8 cellular contexts compared by ENCODE assay signal in the genomic region with DNA sequence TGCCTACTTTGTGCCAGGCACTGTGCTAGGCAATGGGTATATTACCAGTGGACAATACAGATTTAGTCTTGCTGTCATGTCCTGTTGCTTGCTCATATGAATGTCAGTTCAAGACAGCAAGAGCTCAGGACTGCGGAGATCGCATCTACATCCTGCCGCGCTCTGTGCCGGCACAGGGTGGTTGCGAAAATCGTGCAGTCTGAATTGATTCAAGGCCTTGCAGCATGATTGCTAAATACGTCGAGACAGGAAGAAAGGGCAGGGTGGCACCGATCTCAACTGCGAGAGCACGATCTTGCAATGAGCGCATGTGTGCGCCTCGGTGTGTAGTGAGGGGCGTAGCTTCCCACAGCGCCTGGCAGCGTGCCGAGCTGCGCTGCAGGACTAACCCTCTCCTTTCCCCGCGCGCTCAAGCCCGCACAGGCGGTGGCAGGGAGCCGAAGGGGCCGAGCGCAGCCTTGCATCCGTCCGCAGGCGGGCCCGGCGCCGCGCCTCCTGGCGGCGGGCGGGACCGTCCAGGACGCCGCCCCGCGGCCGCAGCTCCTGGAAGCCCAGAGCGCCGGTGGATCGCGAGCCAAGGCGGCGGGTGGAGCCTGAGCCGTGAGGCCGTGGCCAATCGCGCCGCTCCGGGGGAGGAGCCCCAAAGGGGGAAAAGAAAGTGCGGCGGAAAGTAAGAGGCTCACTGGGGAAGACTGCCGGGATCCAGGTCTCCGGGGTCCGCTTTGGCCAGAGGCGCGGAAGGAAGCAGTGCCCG. TPM values are rescaled to one million over a fixed set of nuclear protein-coding genes. Genes with fewer than 3 reads are reported as not detected.
DNase-seq lines count a peak whose midpoint lies in the region; ATAC-seq and TF ChIP-seq lines count a peak whose summit lies in the region.

A gene with protein sequence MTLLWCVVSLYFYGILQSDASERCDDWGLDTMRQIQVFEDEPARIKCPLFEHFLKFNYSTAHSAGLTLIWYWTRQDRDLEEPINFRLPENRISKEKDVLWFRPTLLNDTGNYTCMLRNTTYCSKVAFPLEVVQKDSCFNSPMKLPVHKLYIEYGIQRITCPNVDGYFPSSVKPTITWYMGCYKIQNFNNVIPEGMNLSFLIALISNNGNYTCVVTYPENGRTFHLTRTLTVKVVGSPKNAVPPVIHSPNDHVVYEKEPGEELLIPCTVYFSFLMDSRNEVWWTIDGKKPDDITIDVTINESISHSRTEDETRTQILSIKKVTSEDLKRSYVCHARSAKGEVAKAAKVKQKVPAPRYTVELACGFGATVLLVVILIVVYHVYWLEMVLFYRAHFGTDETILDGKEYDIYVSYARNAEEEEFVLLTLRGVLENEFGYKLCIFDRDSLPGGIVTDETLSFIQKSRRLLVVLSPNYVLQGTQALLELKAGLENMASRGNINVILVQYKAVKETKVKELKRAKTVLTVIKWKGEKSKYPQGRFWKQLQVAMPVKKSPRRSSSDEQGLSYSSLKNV (plus strand): TSS at position 677 of the 754 bp plus-strand sequence. CDS start 50,205 bp downstream, outside the sequence.

- DNase-seq in DMS53 (lab: John Stamatoyannopoulos, UW) (peak; percentile 93), RPMI7951 (ENCODE audit: low read depth) (peak; percentile 92), fibroblast of lung (ENCODE audit: low read depth in 2 of 2) (peak; percentile 88 to 95), natural killer cell (peak; percentile 70)
- DNase-seq in activated T-helper 1 cell treated with anti-CD3 and anti-CD28 coated beads, Interleukin-2, amount 50 U/mL, for 16 hours (ENCODE audit: low read depth in 1 of 2, low spot score in 1 of 2) = peak; percentile 65 to 78
- DNase-seq in stimulated activated naive CD4-positive, alpha-beta T cell (lab: John Stamatoyannopoulos, UW) = peak; percentile 79 to 97 (median 90)

- no peaks in the 10 kb centered on the region for H3K36me3 ChIP-seq in fibroblast of lung (ENCODE audit: control insufficient read depth, insufficient read depth, low read length)

- peak within 1 kb of the TSS; percentile 61 for H3K9ac ChIP-seq in fibroblast of lung (ENCODE audit: insufficient read depth, low read length)

- H3K27me3 Mint-ChIP-seq in IgD-negative memory B cell (peaks cover 4% of the 10 kb centered on the region), natural killer cell (ENCODE audit: low read depth in 2 of 2) (no peaks in the 10 kb centered on the region)

- ATAC-seq in GM21576 (IDR thresholded peaks at IDR 0.05; ENCODE audit: unreplicated experiment) (peak; percentile 99), natural killer cell (peak; percentile 86 to 95 (median 88))

- H3K27me3 ChIP-seq in fibroblast of lung (ENCODE audit: control insufficient read depth, insufficient read depth, low read length) = no peaks in the 10 kb centered on the region

- H3K27ac Mint-ChIP-seq in IgD-negative memory B cell (peak within 1 kb of the TSS; percentile 77 to 95 (median 92)), natural killer cell (peak within 1 kb of the TSS; percentile 82 to 83)

- peak within 1 kb of the TSS; percentile 97 for H2AFZ ChIP-seq in fibroblast of lung (ENCODE audit: low read length)

- H3K4me1 ChIP-seq in fibroblast of lung (ENCODE audit: control insufficient read depth, extremely low read depth, insufficient read depth, low read length) = peaks cover 6% of the 10 kb centered on the region

- intact Hi-C loops in natural killer cell (cut with micrococcal nuclease) = no loop called here

- H3K9me3 ChIP-seq in fibroblast of lung (ENCODE audit: control insufficient read depth, insufficient read depth, low read depth, low read length) = no peaks in the 10 kb centered on the region

- peaks cover 3% of the 10 kb centered on the region for H3K79me2 ChIP-seq in fibroblast of lung (ENCODE audit: control insufficient read depth, insufficient read depth, low read length)

- H3K4me3 Mint-ChIP-seq in IgD-negative memory B cell (peak within 1 kb of the TSS; percentile 79 to 97 (median 95)), natural killer cell (peak within 1 kb of the TSS; percentile 93)

- H4K20me1 ChIP-seq in fibroblast of lung (ENCODE audit: control insufficient read depth, extremely low read depth, insufficient read depth, low read length) = no peaks in the 10 kb centered on the region

- H3K4me3 ChIP-seq in fibroblast of lung (replicated peaks in 1 of 4; ENCODE audit: control extremely low read depth in 1 of 4, insufficient read depth in 1 of 4, low read depth in 3 of 4, low read length in 4 of 4) = peak within 1 kb of the TSS; percentile 57 to 98 (median 64)

- H3K36me3 Mint-ChIP-seq in IgD-negative memory B cell = peaks cover 4% of the 10 kb centered on the region
- H3K36me3 Mint-ChIP-seq in natural killer cell = no peaks in the 10 kb centered on the region

- H3K4me1 Mint-ChIP-seq in IgD-negative memory B cell = peaks cover 6 to 24% (median 19%) of the 10 kb centered on the region in 3 donors
- H3K4me1 Mint-ChIP-seq in natural killer cell = peaks cover 30 to 33% of the 10 kb centered on the region in 2 donors

- H3K9me3 Mint-ChIP-seq in IgD-negative memory B cell = peaks cover 0 to 4% (median 2%) of the 10 kb centered on the region in 3 donors
- H3K9me3 Mint-ChIP-seq in natural killer cell = no peaks in the 10 kb centered on the region

- peak in 1 of 2 donors; percentile 39 for TF ChIP-seq CTCF in fibroblast of lung (conservative IDR thresholded peaks at IDR 0.05 in 1 of 2, IDR thresholded peaks at IDR 0.05 in 1 of 2; ENCODE audit: low read depth in 1 of 2, low read length in 2 of 2)
- peak; percentile 44 for TF ChIP-seq CTCF in natural killer cell (IDR thresholded peaks at IDR 0.05)

- peak within 1 kb of the TSS; percentile 73 for H3K27ac ChIP-seq in fibroblast of lung (ENCODE audit: insufficient read depth, low read length)

- H3K4me2 ChIP-seq in fibroblast of lung (ENCODE audit: extremely low read depth, insufficient read depth, low read length) = peak within 1 kb of the TSS; percentile 87

RNA-seq across cellular contexts. Expression of the gene that starts here (rescaled TPM):
- polyA plus RNA-seq in IgD-negative memory B cell (3.7 TPM), fibroblast of lung (11.4 and 12.6 TPM in 2 replicates)
- 17.4 and 22.5 TPM in 2 replicates for total RNA-seq in RPMI7951 (2014; rRNA removed; shearing (Covaris generic))
- total RNA-seq in fibroblast of lung (10.2 and 10.8 TPM in 2 replicates), natural killer cell (10 to 100 TPM; 11.4 to 19.8 (median 15.1) TPM)
- polyA plus RNA-seq in fibroblast of lung (2012) = 4.9 and 5.4 TPM in 2 replicates
- 2.2 and 10.6 TPM in 2 replicates for polyA minus RNA-seq in fibroblast of lung (ENCODE audit: low replicate concordance)

Comparison
In these comparisons a context has a peak if more than half of its experiments do, and no peak if none do; other contexts are left out.
1. Peak in every context shown above with its lines: DNase-seq, ATAC-seq, H3K4me3 ChIP-seq and H3K27ac ChIP-seq.